In the genomic region with DNA sequence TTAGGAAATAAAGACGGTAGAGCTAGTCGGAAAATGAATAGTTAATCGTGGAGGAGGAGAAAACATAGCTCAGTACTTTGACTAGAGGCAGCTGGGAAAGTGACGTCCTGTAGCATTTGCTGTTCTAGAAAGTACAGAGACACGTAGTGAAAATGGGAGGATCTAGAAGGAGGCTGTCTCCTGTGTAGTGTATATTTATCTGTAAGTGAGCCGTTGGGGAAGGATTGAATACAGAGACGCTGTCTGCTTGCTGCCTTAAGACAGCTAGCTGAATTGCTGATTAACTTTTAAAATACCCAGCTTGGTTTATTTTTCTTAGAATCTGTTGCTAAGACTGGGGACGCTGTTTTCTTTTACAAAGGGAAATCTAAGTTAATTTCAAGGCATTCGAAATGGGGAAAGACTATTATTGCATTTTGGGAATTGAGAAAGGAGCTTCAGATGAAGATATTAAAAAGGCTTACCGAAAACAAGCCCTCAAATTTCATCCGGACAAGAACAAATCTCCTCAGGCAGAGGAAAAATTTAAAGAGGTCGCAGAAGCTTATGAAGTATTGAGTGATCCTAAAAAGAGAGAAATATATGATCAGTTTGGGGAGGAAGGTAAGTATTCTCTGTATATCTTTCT, we compare ENCODE assay signal across 8 cellular contexts. TPM values are rescaled to one million over a fixed set of nuclear protein-coding genes. Genes with fewer than 3 reads are reported as not detected.
DNase-seq lines count a peak whose midpoint lies in the region; ATAC-seq and TF ChIP-seq lines count a peak whose summit lies in the region.

A gene (plus strand): TSS at position 221 of the 628 bp plus-strand sequence. CDS start 172 bp downstream, at position 393.

- peaks cover 46% of the 10 kb centered on the region for H3K79me2 ChIP-seq in OCI-LY1 (ENCODE audit: insufficient read depth, low read length)
- peaks cover 49% of the 10 kb centered on the region for H3K79me2 ChIP-seq in fibroblast of lung (ENCODE audit: control insufficient read depth, insufficient read depth, low read length)

- no peaks in the 10 kb centered on the region for H3K36me3 Mint-ChIP-seq in activated T-helper 1 cell treated with anti-CD3 and anti-CD28 coated beads, Interleukin-12 subunit alpha, Interleukin-12 subunit beta, Interleukin-2, Interleukin-4 antibody, amounts not matched to agents 30 ng/mL and 10 ng/mL and 1 ng/mL, durations not matched to agents 14 hours and 24 hours and 36 hours (ENCODE audit: low read depth)

- intact Hi-C loops in activated T-helper 1 cell treated with anti-CD3 and anti-CD28 coated beads, Interleukin-12 subunit alpha, Interleukin-12 subunit beta, Interleukin-2, Interleukin-4 antibody, amounts not matched to agents 30 ng/mL and 10 ng/mL and 1 ng/mL, durations not matched to agents 14 hours and 24 hours and 36 hours (cut with micrococcal nuclease) = loop anchor here (1.0 to 10.0 kb wide), 10 partner anchors 26 to 1040 kb away; a partner anchor contains a TSS

- H3K27ac ChIP-seq in OCI-LY1 (ENCODE audit: low read depth, low read length, poor library complexity, severe bottlenecking) (peak within 1 kb of the TSS; percentile 92), fibroblast of lung (ENCODE audit: insufficient read depth, low read length) (peak within 1 kb of the TSS; percentile 90), stomach smooth muscle (ENCODE audit: low read length) (peak within 1 kb of the TSS; percentile 82)

- peak within 1 kb of the TSS; percentile 68; the same call in 1 of the 2 replicates for H2AFZ ChIP-seq in OCI-LY1 (ENCODE audit: low read length)
- no peak within 1 kb of the TSS for H2AFZ ChIP-seq in fibroblast of lung (ENCODE audit: low read length)

- H3K27me3 Mint-ChIP-seq in activated T-helper 1 cell treated with anti-CD3 and anti-CD28 coated beads, Interleukin-12 subunit alpha, Interleukin-12 subunit beta, Interleukin-2, Interleukin-4 antibody, amounts not matched to agents 30 ng/mL and 10 ng/mL and 1 ng/mL, durations not matched to agents 14 hours and 24 hours and 36 hours (ENCODE audit: insufficient read depth) = peaks cover 3% of the 10 kb centered on the region

- H3K4me3 ChIP-seq in OCI-LY1 (ENCODE audit: low read depth, low read length, poor library complexity, severe bottlenecking) = peak within 1 kb of the TSS; percentile 70
- peak within 1 kb of the TSS; percentile 52 to 99 (median 74) for H3K4me3 ChIP-seq in fibroblast of lung (replicated peaks in 1 of 4; ENCODE audit: control extremely low read depth in 1 of 4, insufficient read depth in 1 of 4, low read depth in 3 of 4, low read length in 4 of 4)
- peak within 1 kb of the TSS; percentile 79 to 87 for H3K4me3 ChIP-seq in stomach smooth muscle (ENCODE audit: low read length in 2 of 2)

- H3K4me2 ChIP-seq in OCI-LY1 (ENCODE audit: low read length) = peak within 1 kb of the TSS; percentile 76
- peak within 1 kb of the TSS; percentile 59 for H3K4me2 ChIP-seq in fibroblast of lung (ENCODE audit: extremely low read depth, insufficient read depth, low read length)

- no peak for TF ChIP-seq CTCF in OCI-LY1 (IDR thresholded peaks at IDR 0.05; ENCODE audit: low read length)
- no peak for TF ChIP-seq CTCF in fibroblast of lung (conservative IDR thresholded peaks at IDR 0.05 in 1 of 2, IDR thresholded peaks at IDR 0.05 in 1 of 2; ENCODE audit: low read depth in 1 of 2, low read length in 2 of 2)

- H3K27me3 ChIP-seq in OCI-LY1 (ENCODE audit: insufficient read depth, low read length) = no peaks in the 10 kb centered on the region
- no peaks in the 10 kb centered on the region for H3K27me3 ChIP-seq in fibroblast of lung (ENCODE audit: control insufficient read depth, insufficient read depth, low read length)
- H3K27me3 ChIP-seq in stomach smooth muscle (ENCODE audit: control insufficient read depth in 1 of 2, insufficient read depth in 2 of 2, low read length in 2 of 2) = no peaks in the 10 kb centered on the region

- peaks cover 54% of the 10 kb centered on the region for H3K4me1 Mint-ChIP-seq in activated T-helper 1 cell treated with anti-CD3 and anti-CD28 coated beads, Interleukin-12 subunit alpha, Interleukin-12 subunit beta, Interleukin-2, Interleukin-4 antibody, amounts not matched to agents 30 ng/mL and 10 ng/mL and 1 ng/mL, durations not matched to agents 14 hours and 24 hours and 36 hours (ENCODE audit: low read depth)

- ATAC-seq in GM19043 (IDR thresholded peaks at IDR 0.05; ENCODE audit: low read depth, unreplicated experiment) (peak; percentile 98), HG03354 (IDR thresholded peaks at IDR 0.05; ENCODE audit: poor library complexity, severe bottlenecking, unreplicated experiment) (peak; percentile 98)

- H3K4me1 ChIP-seq in OCI-LY1 (ENCODE audit: insufficient read depth, low read length, severe bottlenecking) (peaks cover 52% of the 10 kb centered on the region), fibroblast of lung (ENCODE audit: control insufficient read depth, extremely low read depth, insufficient read depth, low read length) (peaks cover 3% of the 10 kb centered on the region), stomach smooth muscle (ENCODE audit: control insufficient read depth, insufficient read depth, low read length) (no peaks in the 10 kb centered on the region)

- H3K36me3 ChIP-seq in OCI-LY1 (ENCODE audit: insufficient read depth, low read length) (no peaks in the 10 kb centered on the region), fibroblast of lung (ENCODE audit: control insufficient read depth, insufficient read depth, low read length) (no peaks in the 10 kb centered on the region), stomach smooth muscle (ENCODE audit: control insufficient read depth in 2 of 2, insufficient read depth in 2 of 2, low read length in 2 of 2) (no peaks in the 10 kb centered on the region)

- peaks cover 18% of the 10 kb centered on the region; the same call in 1 of the 2 replicates for H3F3A ChIP-seq in OCI-LY1 (ENCODE audit: insufficient read depth, low read length)

- H3K9me3 Mint-ChIP-seq in activated T-helper 1 cell treated with anti-CD3 and anti-CD28 coated beads, Interleukin-12 subunit alpha, Interleukin-12 subunit beta, Interleukin-2, Interleukin-4 antibody, amounts not matched to agents 30 ng/mL and 10 ng/mL and 1 ng/mL, durations not matched to agents 14 hours and 24 hours and 36 hours = no peaks in the 10 kb centered on the region

- DNase-seq in AML-193 (lab: John Stamatoyannopoulos, UW) (peak; percentile 96 to 97), fibroblast of lung (ENCODE audit: low read depth in 2 of 2) (peak; percentile 98 to 99), myocyte (ENCODE audit: low read depth) (peak; percentile 98)
- peak; percentile 69 for DNase-seq in activated T-helper 1 cell treated with anti-CD3 and anti-CD28 coated beads, Interleukin-12 subunit alpha, Interleukin-12 subunit beta, Interleukin-2, Interleukin-4 antibody, amounts not matched to agents 30 ng/mL and 10 ng/mL and 1 ng/mL, durations not matched to agents 14 hours and 24 hours and 36 hours (ENCODE audit: low spot score)

- H3K27ac Mint-ChIP-seq in activated T-helper 1 cell treated with anti-CD3 and anti-CD28 coated beads, Interleukin-12 subunit alpha, Interleukin-12 subunit beta, Interleukin-2, Interleukin-4 antibody, amounts not matched to agents 30 ng/mL and 10 ng/mL and 1 ng/mL, durations not matched to agents 14 hours and 24 hours and 36 hours = peak within 1 kb of the TSS; percentile 98

- no peaks in the 10 kb centered on the region for H3K9me2 ChIP-seq in OCI-LY1 (ENCODE audit: low read depth, low read length)

- H3K9ac ChIP-seq in OCI-LY1 (ENCODE audit: low read length) = peak within 1 kb of the TSS; percentile 75
- peak within 1 kb of the TSS; percentile 66 for H3K9ac ChIP-seq in fibroblast of lung (ENCODE audit: insufficient read depth, low read length)
- peak within 1 kb of the TSS; percentile 91 to 98 for H3K9ac ChIP-seq in stomach smooth muscle (ENCODE audit: low read length in 2 of 2)

- H4K20me1 ChIP-seq in OCI-LY1 (ENCODE audit: insufficient read depth, low read length) (no peaks in the 10 kb centered on the region), fibroblast of lung (ENCODE audit: control insufficient read depth, extremely low read depth, insufficient read depth, low read length) (no peaks in the 10 kb centered on the region)

- peak within 1 kb of the TSS; percentile 90 for H3K4me3 Mint-ChIP-seq in activated T-helper 1 cell treated with anti-CD3 and anti-CD28 coated beads, Interleukin-12 subunit alpha, Interleukin-12 subunit beta, Interleukin-2, Interleukin-4 antibody, amounts not matched to agents 30 ng/mL and 10 ng/mL and 1 ng/mL, durations not matched to agents 14 hours and 24 hours and 36 hours

- H3K9me3 ChIP-seq in OCI-LY1 (ENCODE audit: low read length) (no peaks in the 10 kb centered on the region), fibroblast of lung (ENCODE audit: control insufficient read depth, insufficient read depth, low read depth, low read length) (no peaks in the 10 kb centered on the region), stomach smooth muscle (ENCODE audit: control insufficient read depth in 2 of 2, low read length in 2 of 2) (no peaks in the 10 kb centered on the region)

RNA-seq across cellular contexts. Expression of the gene that starts here (rescaled TPM):
- 10.2 and 10.3 TPM in 2 replicates for total RNA-seq in activated T-helper 1 cell treated with anti-CD3 and anti-CD28 coated beads, Interleukin-12 subunit alpha, Interleukin-12 subunit beta, Interleukin-2, Interleukin-4 antibody, amounts not matched to agents 30 ng/mL and 10 ng/mL and 1 ng/mL, durations not matched to agents 14 hours and 24 hours and 36 hours
- total RNA-seq in fibroblast of lung (46.5 and 52.0 TPM in 2 replicates), myocyte (223 and 226 TPM in 2 replicates)
- 45.7 and 78.7 TPM in 2 replicates for polyA plus RNA-seq in fibroblast of lung
- 41.1 and 78.6 TPM in 2 replicates for polyA plus RNA-seq in fibroblast of lung (2012)
- 1.2 and 5.8 TPM in 2 replicates for polyA minus RNA-seq in fibroblast of lung (ENCODE audit: low replicate concordance)
- 87.1 TPM for polyA plus RNA-seq in myocyte (2012)

Comparison
In these comparisons a context has a peak if more than half of its experiments do, and no peak if none do; other contexts are left out.
1. Peak in every context shown above with its lines: DNase-seq, ATAC-seq, H3K4me3 ChIP-seq and H3K27ac ChIP-seq.